In genomic region chr1:223776075-223776814, GRCh38 we compare ENCODE assay signal across 8 cellular contexts.
DNase-seq lines count a peak whose midpoint lies in the region; ATAC-seq and TF ChIP-seq lines count a peak whose summit lies in the region.

No MANE protein-coding gene starts in this region.

- DNase-seq in GM23338 (ENCODE audit: low spot score) (no peak), osteoblast (ENCODE audit: insufficient read length, low spot score, missing footprints) (no peak), transverse colon (no peak)
- peak; percentile 44 for DNase-seq in T-helper 2 cell treated with Interferon-gamma antibody and Interleukin-4, amounts not matched to agents 5 μg/mL and 100 μg/mL, for 36 hours (ENCODE audit: low spot score)
- no peak for DNase-seq in effector CD8-positive, alpha-beta T cell (lab: John Stamatoyannopoulos, UW)

- H3K4me1 Mint-ChIP-seq in GM23338 = peaks cover 11% of the 10 kb centered on the region
- H3K4me1 Mint-ChIP-seq in T-helper 2 cell treated with Interferon-gamma antibody and Interleukin-4, amounts not matched to agents 5 μg/mL and 100 μg/mL, for 36 hours (ENCODE audit: low read depth) = peaks cover 11% of the 10 kb centered on the region
- peaks cover 6% of the 10 kb centered on the region for H3K4me1 Mint-ChIP-seq in dendritic cell treated with granulocyte-macrophage colony-stimulating factor and Interleukin-4, amounts not matched to agents 40 ng/mL and 50 ng/mL, for 4 days (ENCODE audit: low read depth)

- intact Hi-C loops in dendritic cell treated with granulocyte-macrophage colony-stimulating factor and Interleukin-4, amounts not matched to agents 40 ng/mL and 50 ng/mL, for 4 days (cut with micrococcal nuclease) = loop anchor here (10.0 kb wide), 1 partner anchor 609 kb away; no protein-coding TSS in a partner anchor
- intact Hi-C loops in transverse colon (cut with DNase I; ENCODE audit: low total_unique reads) = no loop called here

- no peak overlapping the region for H3K4me3 Mint-ChIP-seq in GM23338
- H3K4me3 Mint-ChIP-seq in T-helper 2 cell treated with Interferon-gamma antibody and Interleukin-4, amounts not matched to agents 5 μg/mL and 100 μg/mL, for 36 hours = peak overlapping the region; percentile 25
- H3K4me3 Mint-ChIP-seq in dendritic cell treated with granulocyte-macrophage colony-stimulating factor and Interleukin-4, amounts not matched to agents 40 ng/mL and 50 ng/mL, for 4 days = no peak overlapping the region

- H3K27me3 ChIP-seq in GM23338 (ENCODE audit: insufficient read depth) (no peaks in the 10 kb centered on the region), osteoblast (ENCODE audit: insufficient read depth, low read length) (no peaks in the 10 kb centered on the region), transverse colon (no peaks in the 10 kb centered on the region)

- H3K9me2 ChIP-seq in GM23338 (ENCODE audit: insufficient read depth) = no peaks in the 10 kb centered on the region

- in situ Hi-C loops in transverse colon (cut with MboI; ENCODE audit: low pct_ligation_motif_present in 1 of 4, low pct_unique_long_range_greater_than_20kb in 1 of 4, low sequenced_read_pairs in 3 of 4) = no loop called here

- 69 to 71% methylated on average over 9 of the region's 9 CpGs for WGBS in transverse colon (ENCODE audit: low coverage in 1 of 2), 2 donors

- no peaks in the 10 kb centered on the region for H3K9me3 Mint-ChIP-seq in GM23338
- H3K9me3 Mint-ChIP-seq in T-helper 2 cell treated with Interferon-gamma antibody and Interleukin-4, amounts not matched to agents 5 μg/mL and 100 μg/mL, for 36 hours = no peaks in the 10 kb centered on the region
- no peaks in the 10 kb centered on the region for H3K9me3 Mint-ChIP-seq in dendritic cell treated with granulocyte-macrophage colony-stimulating factor and Interleukin-4, amounts not matched to agents 40 ng/mL and 50 ng/mL, for 4 days

- peaks cover 58% of the 10 kb centered on the region for H3K36me3 Mint-ChIP-seq in GM23338 (ENCODE audit: low read depth)
- peaks cover 60% of the 10 kb centered on the region for H3K36me3 Mint-ChIP-seq in T-helper 2 cell treated with Interferon-gamma antibody and Interleukin-4, amounts not matched to agents 5 μg/mL and 100 μg/mL, for 36 hours (ENCODE audit: low read depth)
- H3K36me3 Mint-ChIP-seq in dendritic cell treated with granulocyte-macrophage colony-stimulating factor and Interleukin-4, amounts not matched to agents 40 ng/mL and 50 ng/mL, for 4 days (ENCODE audit: low read depth) = peaks cover 95% of the 10 kb centered on the region

- H3K4me1 ChIP-seq in GM23338 (ENCODE audit: insufficient read depth) (0 out of 2 replicates have a peak, but pooled peaks cover 7% of the 10 kb centered on the region), osteoblast (ENCODE audit: insufficient read depth, low read length) (peaks cover 40% of the 10 kb centered on the region), transverse colon (peaks cover 0 to 12% (median 6%) of the 10 kb centered on the region in 4 donors)

- peaks cover 5% of the 10 kb centered on the region for H3K27me3 Mint-ChIP-seq in GM23338 (ENCODE audit: insufficient read depth, low read depth, poor library complexity)
- no peaks in the 10 kb centered on the region for H3K27me3 Mint-ChIP-seq in T-helper 2 cell treated with Interferon-gamma antibody and Interleukin-4, amounts not matched to agents 5 μg/mL and 100 μg/mL, for 36 hours (ENCODE audit: low read depth)
- H3K27me3 Mint-ChIP-seq in dendritic cell treated with granulocyte-macrophage colony-stimulating factor and Interleukin-4, amounts not matched to agents 40 ng/mL and 50 ng/mL, for 4 days = no peaks in the 10 kb centered on the region

- H3K9me3 ChIP-seq in osteoblast (ENCODE audit: low read depth, low read length) (no peaks in the 10 kb centered on the region), transverse colon (no peaks in the 10 kb centered on the region)

- H4K20me1 ChIP-seq in GM23338 (replicated peaks; ENCODE audit: insufficient read depth) = peaks cover 4% of the 10 kb centered on the region
- H4K20me1 ChIP-seq in osteoblast (ENCODE audit: insufficient read depth, low read length) = peaks cover 4% of the 10 kb centered on the region

- H3K4me2 ChIP-seq in GM23338 (no peak overlapping the region), osteoblast (ENCODE audit: insufficient read depth, low read length) (peak overlapping the region; percentile 14)

- no peak overlapping the region for H3K4me3 ChIP-seq in GM23338
- H3K4me3 ChIP-seq in osteoblast (ENCODE audit: insufficient read depth, low read length) = no peak overlapping the region
- no peak overlapping the region for H3K4me3 ChIP-seq in transverse colon

- H3K27ac ChIP-seq in GM23338 (ENCODE audit: low read depth) (no peak overlapping the region), osteoblast (ENCODE audit: low read depth, low read length) (peak overlapping the region; percentile 48), transverse colon (no peak overlapping the region)

- no peak for TF ChIP-seq CTCF in GM23338 (conservative IDR thresholded peaks at IDR 0.05; ENCODE audit: low read depth in 2 of 2)
- TF ChIP-seq CTCF in osteoblast (IDR thresholded peaks at IDR 0.05; ENCODE audit: extremely low read depth, low read depth, low read length) = no peak
- TF ChIP-seq CTCF in transverse colon (IDR thresholded peaks at IDR 0.05) = no peak

- peak overlapping the region; percentile 60 for H3K27ac Mint-ChIP-seq in GM23338
- peak overlapping the region; percentile 51 for H3K27ac Mint-ChIP-seq in T-helper 2 cell treated with Interferon-gamma antibody and Interleukin-4, amounts not matched to agents 5 μg/mL and 100 μg/mL, for 36 hours
- peak overlapping the region; percentile 6 for H3K27ac Mint-ChIP-seq in dendritic cell treated with granulocyte-macrophage colony-stimulating factor and Interleukin-4, amounts not matched to agents 40 ng/mL and 50 ng/mL, for 4 days

- H3K79me2 ChIP-seq in GM23338 (replicated peaks; ENCODE audit: insufficient read depth) = no peaks in the 10 kb centered on the region
- no peaks in the 10 kb centered on the region for H3K79me2 ChIP-seq in osteoblast (ENCODE audit: insufficient read depth, low read length)

- no peak for TF ChIP-seq POLR2A in transverse colon (IDR thresholded peaks at IDR 0.05)

- H2AFZ ChIP-seq in GM23338 (no peak overlapping the region), osteoblast (ENCODE audit: low read length) (no peak overlapping the region)

- H3K36me3 ChIP-seq in GM23338 (ENCODE audit: insufficient read depth) = peaks cover 24% of the 10 kb centered on the region
- H3K36me3 ChIP-seq in osteoblast (ENCODE audit: insufficient read depth, low read length) = peaks cover 69% of the 10 kb centered on the region
- peaks cover 0 to 72% (median 20%) of the 10 kb centered on the region in 4 donors for H3K36me3 ChIP-seq in transverse colon

- no peak for ATAC-seq in GM23338
- ATAC-seq in GM21717 (IDR thresholded peaks at IDR 0.05; ENCODE audit: unreplicated experiment) = no peak
- ATAC-seq in GM19324 (IDR thresholded peaks at IDR 0.05; ENCODE audit: low FRiP score, unreplicated experiment) = no peak

- TF ChIP-seq EP300 in transverse colon (IDR thresholded peaks at IDR 0.05; ENCODE audit: low read depth) = no peak

- no peaks in the 10 kb centered on the region for H3F3A ChIP-seq in GM23338 (replicated peaks; ENCODE audit: low read depth)

TF ChIP-seq in GM23338, 12 proteins besides CTCF, POLR2A, EP300 and RAD21 (continues in another document):
- TF ChIP-seq JUNB (IDR thresholded peaks at IDR 0.05; ENCODE audit: unreplicated experiment) = no peak
- TF ChIP-seq POLR2AphosphoS5 (IDR thresholded peaks at IDR 0.05; ENCODE audit: low read depth) = no peak
- no peak for TF ChIP-seq CREB1 (CRISPR knock-in tag; IDR thresholded peaks at IDR 0.05; ENCODE audit: low read depth)
- TF ChIP-seq EZH2 (IDR thresholded peaks at IDR 0.05; ENCODE audit: low read depth, unreplicated experiment) = no peak
- TF ChIP-seq ETS1 (IDR thresholded peaks at IDR 0.05) = no peak
- TF ChIP-seq EZH2phosphoT487 (IDR thresholded peaks at IDR 0.05; ENCODE audit: unreplicated experiment) = no peak
- TF ChIP-seq STAT1 (IDR thresholded peaks at IDR 0.05; ENCODE audit: unreplicated experiment) = no peak
- no peak for TF ChIP-seq ZNF114 (CRISPR knock-in tag; IDR thresholded peaks at IDR 0.05)
- TF ChIP-seq ZNF331 (CRISPR knock-in tag; IDR thresholded peaks at IDR 0.05; ENCODE audit: low read depth) = no peak

Comparison
In these comparisons a context has a peak if more than half of its experiments do, and no peak if none do; other contexts are left out.
1. H3K27ac Mint-ChIP-seq: peak in every context shown above with its lines; median percentile 60 in GM23338; 51 in T-helper 2 cell treated with Interferon-gamma antibody and Interleukin-4, amounts not matched to agents 5 μg/mL and 100 μg/mL, for 36 hours; 6 in dendritic cell treated with granulocyte-macrophage colony-stimulating factor and Interleukin-4, amounts not matched to agents 40 ng/mL and 50 ng/mL, for 4 days.